ENCODE assay signal across 3 cellular contexts in the genomic region with DNA sequence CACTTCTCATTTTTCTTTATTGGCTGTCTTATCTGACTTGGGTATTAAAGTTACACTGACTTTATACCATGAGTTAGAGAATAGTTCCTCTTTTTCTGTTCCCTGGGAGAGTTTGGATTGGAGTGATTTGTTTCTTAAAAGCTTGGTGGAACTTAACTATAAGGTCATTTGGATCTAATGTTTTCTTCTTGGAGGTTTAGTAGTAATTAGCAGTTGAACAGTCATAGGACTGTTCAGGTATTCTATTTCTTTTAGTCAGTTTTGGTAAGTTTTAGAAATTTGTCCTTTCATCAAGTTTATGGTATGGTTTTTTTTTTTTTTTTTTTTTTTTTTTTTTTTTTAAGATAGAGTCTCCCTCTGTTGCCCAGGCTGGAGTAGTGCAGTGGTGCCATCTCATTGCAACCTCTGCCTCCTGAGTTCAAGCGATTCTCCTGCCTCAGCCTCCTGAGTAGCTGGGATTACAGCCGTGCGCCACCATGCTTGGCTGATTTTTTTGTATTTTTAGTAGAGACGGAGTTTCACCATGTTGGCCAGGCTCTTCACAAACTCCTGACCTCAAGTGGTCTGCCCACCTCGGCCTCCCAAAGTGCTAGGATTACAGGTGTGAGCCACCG.
A peak's percentile ranks its signal among the peaks of the same experiment; 100 is the strongest.
TF ChIP-seq lines count a peak whose summit lies in the region.

No MANE protein-coding gene starts in this region.

TF ChIP-seq in HEK293, 187 proteins besides CTCF, POLR2A, EP300 and RAD21 (continues in another document):
- TF ChIP-seq HOXA7 (CRISPR knock-in tag; IDR thresholded peaks at IDR 0.05; ENCODE audit: borderline replicate concordance) (no peak), GLI2 (tag by site-specific recombination; IDR thresholded peaks at IDR 0.05; ENCODE audit: borderline replicate concordance, low read depth) (no peak), ZNF362 (tag by site-specific recombination; IDR thresholded peaks at IDR 0.05) (peak; percentile 73; the same call in 1 of the 2 replicates), SETDB1 (IDR thresholded peaks at IDR 0.05; ENCODE audit: insufficient read length, low read length) (peak; percentile 75), ZNF639 (tag by site-specific recombination; IDR thresholded peaks at IDR 0.05) (no peak), SP3 (tag by site-specific recombination; IDR thresholded peaks at IDR 0.05) (no peak), ZNF558 (tag by site-specific recombination; IDR thresholded peaks at IDR 0.05) (peak; percentile 50; the same call in 1 of the 2 replicates)
- TF ChIP-seq, protein P1, sequence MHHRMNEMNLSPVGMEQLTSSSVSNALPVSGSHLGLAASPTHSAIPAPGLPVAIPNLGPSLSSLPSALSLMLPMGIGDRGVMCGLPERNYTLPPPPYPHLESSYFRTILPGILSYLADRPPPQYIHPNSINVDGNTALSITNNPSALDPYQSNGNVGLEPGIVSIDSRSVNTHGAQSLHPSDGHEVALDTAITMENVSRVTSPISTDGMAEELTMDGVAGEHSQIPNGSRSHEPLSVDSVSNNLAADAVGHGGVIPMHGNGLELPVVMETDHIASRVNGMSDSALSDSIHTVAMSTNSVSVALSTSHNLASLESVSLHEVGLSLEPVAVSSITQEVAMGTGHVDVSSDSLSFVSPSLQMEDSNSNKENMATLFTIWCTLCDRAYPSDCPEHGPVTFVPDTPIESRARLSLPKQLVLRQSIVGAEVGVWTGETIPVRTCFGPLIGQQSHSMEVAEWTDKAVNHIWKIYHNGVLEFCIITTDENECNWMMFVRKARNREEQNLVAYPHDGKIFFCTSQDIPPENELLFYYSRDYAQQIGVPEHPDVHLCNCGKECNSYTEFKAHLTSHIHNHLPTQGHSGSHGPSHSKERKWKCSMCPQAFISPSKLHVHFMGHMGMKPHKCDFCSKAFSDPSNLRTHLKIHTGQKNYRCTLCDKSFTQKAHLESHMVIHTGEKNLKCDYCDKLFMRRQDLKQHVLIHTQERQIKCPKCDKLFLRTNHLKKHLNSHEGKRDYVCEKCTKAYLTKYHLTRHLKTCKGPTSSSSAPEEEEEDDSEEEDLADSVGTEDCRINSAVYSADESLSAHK (tag by site-specific recombination; IDR thresholded peaks at IDR 0.05), result no peak

TF ChIP-seq in HepG2, 621 proteins besides CTCF, POLR2A, EP300 and RAD21:
- TF ChIP-seq STAG1 (CRISPR knock-in tag; IDR thresholded peaks at IDR 0.05) (0 out of 2 replicates have a peak, but pooled peaks have one; percentile 8), ADNP (CRISPR knock-in tag; IDR thresholded peaks at IDR 0.05) (0 out of 2 replicates have a peak, but pooled peaks have one; percentile 30), SMC3 (IDR thresholded peaks at IDR 0.05; ENCODE audit: low read length) (peak; percentile 22), SOX5 (CRISPR knock-in tag; IDR thresholded peaks at IDR 0.05; ENCODE audit: borderline replicate concordance) (no peak), GLMP (CRISPR knock-in tag; IDR thresholded peaks at IDR 0.05; ENCODE audit: borderline replicate concordance) (no peak), ZNF770 (CRISPR knock-in tag; IDR thresholded peaks at IDR 0.05) (peak; percentile 89), ZNF362 (CRISPR knock-in tag; IDR thresholded peaks at IDR 0.05; ENCODE audit: borderline replicate concordance) (peak; percentile 84; the same call in 1 of the 2 replicates), ZMYM3 (CRISPR knock-in tag; IDR thresholded peaks at IDR 0.05) (0 out of 2 replicates have a peak, but pooled peaks have one; percentile 47)
- TF ChIP-seq, protein P2, sequence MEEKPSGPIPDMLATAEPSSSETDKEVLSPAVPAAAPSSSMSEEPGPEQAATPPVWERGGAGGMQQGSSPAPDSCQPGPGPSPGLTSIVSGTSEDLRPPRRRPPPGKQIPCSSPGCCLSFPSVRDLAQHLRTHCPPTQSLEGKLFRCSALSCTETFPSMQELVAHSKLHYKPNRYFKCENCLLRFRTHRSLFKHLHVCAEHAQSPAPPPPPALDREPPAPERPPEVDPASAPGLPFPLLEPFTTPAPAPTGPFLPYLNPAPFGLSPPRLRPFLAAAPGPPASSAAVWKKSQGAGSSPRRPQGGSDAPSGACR (CRISPR knock-in tag; IDR thresholded peaks at IDR 0.05), result 0 out of 2 replicates have a peak, but pooled peaks have one; percentile 38

TF ChIP-seq in GM12891, 5 proteins besides CTCF, POLR2A, EP300 and RAD21:
- no peak for TF ChIP-seq POLR2AphosphoS5 (IDR thresholded peaks at IDR 0.05; ENCODE audit: low read depth, low read length)
- no peak for TF ChIP-seq SPI1 (IDR thresholded peaks at IDR 0.05; ENCODE audit: low read depth, low read length)
- no peak for TF ChIP-seq TAF1 (IDR thresholded peaks at IDR 0.05; ENCODE audit: low read depth, low read length)
- no peak for TF ChIP-seq POU2F2 (IDR thresholded peaks at IDR 0.05; ENCODE audit: low read depth, low read length)
- no peak for TF ChIP-seq PAX5 (IDR thresholded peaks at IDR 0.05; ENCODE audit: insufficient read depth, low read length, severe bottlenecking)
